Comparison of ENCODE assay signal across 28 cellular contexts in genomic region chr10:95416973-95417372, GRCh38.
DNase-seq lines count a peak whose midpoint lies in the region; ATAC-seq and TF ChIP-seq lines count a peak whose summit lies in the region.
"Had no signal": no experiment of that assay in that cellular context is flagged by ENCODE, and none has a peak within 500 bp of the region (broad histone marks: within the 10 kb centered on the region; RNA-seq: fewer than 3 reads in every experiment).

No MANE protein-coding gene starts in this region.

- ATAC-seq in Right ventricle myocardium inferior (no peak), HG02840 (IDR thresholded peaks at IDR 0.05; ENCODE audit: low FRiP score, unreplicated experiment) (no peak), body of pancreas (no peak)
- ATAC-seq: effector memory CD8-positive, alpha-beta T cell; HepG2; SK-N-SH treated with all-trans-retinoic acid at 6 μM for 48 hours had no signal

- no peaks in the 10 kb centered on the region for H3K36me3 Mint-ChIP-seq in glutamatergic neuron (ENCODE audit: unreplicated experiment)
- H3K36me3 Mint-ChIP-seq: activated naive CD8-positive, alpha-beta T cell treated with anti-CD3 and anti-CD28 coated beads for 36 hours; CD4-positive, alpha-beta memory T cell had no signal

- TF ChIP-seq EP300 in sigmoid colon (IDR thresholded peaks at IDR 0.05), result no peak

- H3K4me3 ChIP-seq in sigmoid colon (no peak overlapping the region), vagina (no peak overlapping the region), body of pancreas (no peak overlapping the region)

- peak overlapping the region; percentile 77 to 98 (median 90) for H3K27ac ChIP-seq in sigmoid colon
- H3K27ac ChIP-seq in vagina, result peak overlapping the region; percentile 74
- H3K27ac ChIP-seq in body of pancreas, result no peak overlapping the region
- H3K27ac ChIP-seq: HL-60, neutrophil had no signal

- 92 to 97% methylated on average over 7 of the region's 7 CpGs for WGBS in sigmoid colon, 2 donors
- 92 to 97% methylated on average over 7 of the region's 7 CpGs for WGBS in body of pancreas, 2 donors

- peaks cover 5% of the 10 kb centered on the region for H3K27me3 Mint-ChIP-seq in glutamatergic neuron (ENCODE audit: unreplicated experiment)
- H3K27me3 Mint-ChIP-seq: activated naive CD8-positive, alpha-beta T cell treated with anti-CD3 and anti-CD28 coated beads for 36 hours; CD4-positive, alpha-beta memory T cell had no signal

- TF ChIP-seq CTCF in glutamatergic neuron (IDR thresholded peaks at IDR 0.05; ENCODE audit: partially characterized antibody, unreplicated experiment), result no peak
- no peak for TF ChIP-seq CTCF in sigmoid colon (IDR thresholded peaks at IDR 0.05)
- no peak for TF ChIP-seq CTCF in vagina (IDR thresholded peaks at IDR 0.05)
- no peak for TF ChIP-seq CTCF in body of pancreas (IDR thresholded peaks at IDR 0.05)

- TF ChIP-seq POLR2A in sigmoid colon (IDR thresholded peaks at IDR 0.05) (no peak), vagina (IDR thresholded peaks at IDR 0.05) (no peak), body of pancreas (IDR thresholded peaks at IDR 0.05) (no peak)

- H3K36me3 ChIP-seq in sigmoid colon (peaks cover 0 to 60% (median 17%) of the 10 kb centered on the region in 4 donors), vagina (no peaks in the 10 kb centered on the region), body of pancreas (replicated peaks in 1 of 2; ENCODE audit: insufficient read depth in 1 of 2, low read depth in 2 of 2) (no peaks in the 10 kb centered on the region)
- H3K36me3 ChIP-seq: neutrophil had no signal

- H3K9me3 ChIP-seq in sigmoid colon (no peaks in the 10 kb centered on the region), vagina (no peaks in the 10 kb centered on the region), body of pancreas (no peaks in the 10 kb centered on the region)
- H3K9me3 ChIP-seq: neutrophil had no signal

- H3K27me3 ChIP-seq in sigmoid colon, result no peaks in the 10 kb centered on the region
- H3K27me3 ChIP-seq in vagina, result no peaks in the 10 kb centered on the region
- no peaks in the 10 kb centered on the region for H3K27me3 ChIP-seq in body of pancreas

- intact Hi-C loops in cardiac septum (cut with DNase I), result no loop called here
- intact Hi-C loops in Right ventricle myocardium inferior (cut with DNase I), result no loop called here
- intact Hi-C loops in sigmoid colon (cut with DNase I), result no loop called here
- intact Hi-C loops in vagina (cut with DNase I), result no loop called here
- intact Hi-C loops in body of pancreas (cut with DNase I), result no loop called here

- peaks cover 9% of the 10 kb centered on the region for H3K9me3 Mint-ChIP-seq in glutamatergic neuron (ENCODE audit: unreplicated experiment)
- H3K9me3 Mint-ChIP-seq: activated naive CD8-positive, alpha-beta T cell treated with anti-CD3 and anti-CD28 coated beads for 36 hours; CD4-positive, alpha-beta memory T cell; effector memory CD8-positive, alpha-beta T cell had no signal

- H3K4me1 ChIP-seq in sigmoid colon (peaks cover 0 to 100% (median 95%) of the 10 kb centered on the region in 4 donors), vagina (peaks cover 13% of the 10 kb centered on the region), body of pancreas (peaks cover 4% of the 10 kb centered on the region)

- H3K4me1 Mint-ChIP-seq in glutamatergic neuron (ENCODE audit: low read depth, unreplicated experiment), result peaks cover 31% of the 10 kb centered on the region
- H3K4me1 Mint-ChIP-seq: activated naive CD8-positive, alpha-beta T cell treated with anti-CD3 and anti-CD28 coated beads for 36 hours; CD4-positive, alpha-beta memory T cell had no signal

- H3K4me3 Mint-ChIP-seq in glutamatergic neuron (ENCODE audit: unreplicated experiment), result no peak overlapping the region
- H3K4me3 Mint-ChIP-seq: activated naive CD8-positive, alpha-beta T cell treated with anti-CD3 and anti-CD28 coated beads for 36 hours; CD4-positive, alpha-beta memory T cell; effector memory CD8-positive, alpha-beta T cell had no signal

- DNase-seq in cardiac septum (ENCODE audit: low spot score), result peak; percentile 67
- DNase-seq in Right ventricle myocardium inferior (ENCODE audit: missing footprints), result no peak
- no peak for DNase-seq in glutamatergic neuron
- DNase-seq in sigmoid colon, result no peak
- no peak for DNase-seq in vagina (ENCODE audit: extremely low spot score in 2 of 2)
- DNase-seq in body of pancreas, result no peak
- DNase-seq in HT-29 (ENCODE audit: low spot score), result no peak
- DNase-seq: activated CD4-positive, alpha-beta T cell treated with anti-CD3 and anti-CD28 coated beads for 1 hour; activated naive CD8-positive, alpha-beta T cell treated with anti-CD3 and anti-CD28 coated beads for 36 hours; activated T-cell treated with anti-CD3 and anti-CD28 coated beads for 4 hours; CD4-positive, alpha-beta memory T cell; effector memory CD8-positive, alpha-beta T cell; erythroblast; foreskin fibroblast; hippocampal formation; Kasumi-1; mesenchymal stem cell; NCI-H1092; NCI-H1694 treated with DMSO at 0.1 percent for 48 hours; NCI-H510A; OCI-M1; stimulated activated CD4-positive, alpha-beta T cell treated with anti-CD3 and anti-CD28 coated beads, Interleukin-2, amount 100 ng/mL, for 24 hours; T-helper 2 cell had no signal

- peak overlapping the region; percentile 77 for H3K27ac Mint-ChIP-seq in glutamatergic neuron (ENCODE audit: unreplicated experiment)
- H3K27ac Mint-ChIP-seq: activated naive CD8-positive, alpha-beta T cell treated with anti-CD3 and anti-CD28 coated beads for 36 hours; CD4-positive, alpha-beta memory T cell; effector memory CD8-positive, alpha-beta T cell had no signal

Comparison
In these comparisons a context has a peak if more than half of its experiments do, and no peak if none do; other contexts are left out.
1. H3K27ac ChIP-seq: peak in sigmoid colon (4 of 4) and vagina (single experiment); none in body of pancreas (0 of 4).